In the genomic region with DNA sequence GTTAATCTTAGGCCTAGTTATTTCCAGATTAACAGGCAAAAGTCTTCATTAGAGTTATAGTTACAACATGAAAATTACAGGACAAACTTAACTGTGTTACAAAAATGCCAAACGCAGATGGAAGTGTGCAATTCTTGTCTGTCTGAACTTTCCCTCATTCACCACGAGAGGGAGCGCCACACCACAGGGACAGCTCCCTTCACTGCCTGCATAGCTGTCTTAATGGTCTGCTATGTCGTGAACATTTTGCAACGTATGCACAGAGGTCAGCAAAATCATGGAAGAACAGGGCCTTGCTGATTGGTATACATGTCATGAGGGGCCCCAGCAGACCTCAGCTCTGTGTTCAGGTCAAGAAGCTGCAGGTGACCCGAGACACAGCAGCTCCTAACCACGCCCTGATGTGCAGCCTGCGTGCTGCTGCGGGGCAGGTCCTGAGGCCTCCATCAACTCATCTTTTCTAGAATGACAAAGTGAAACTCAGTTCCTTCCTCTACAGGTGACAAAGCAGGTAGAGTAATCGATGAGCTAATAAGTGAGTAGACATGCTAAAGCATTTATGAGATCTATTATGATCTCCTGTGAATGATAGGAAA, we compare ENCODE assay signal across 8 cellular contexts.
DNase-seq lines count a peak whose midpoint lies in the region; ATAC-seq and TF ChIP-seq lines count a peak whose summit lies in the region.

No MANE protein-coding gene starts in this region.

- peaks cover 11% of the 10 kb centered on the region for H3K9me3 Mint-ChIP-seq in Calu3 (ENCODE audit: low read depth, unreplicated experiment)

- H3K36me3 ChIP-seq in Loucy (ENCODE audit: insufficient read depth, low read length) (no peaks in the 10 kb centered on the region), transverse colon (no peaks in the 10 kb centered on the region)

- WGBS in transverse colon (ENCODE audit: low coverage in 1 of 2), 2 donors = 34% methylated on average over 10 of the region's 10 CpGs; no CpG with 5 or more reads in 1 of the 2 donors

- no peaks in the 10 kb centered on the region for H3K27me3 Mint-ChIP-seq in Calu3 (ENCODE audit: unreplicated experiment)

- peak overlapping the region; percentile 37 for H3K27ac Mint-ChIP-seq in Calu3 (ENCODE audit: unreplicated experiment)

- in situ Hi-C loops in transverse colon (cut with MboI; ENCODE audit: low pct_ligation_motif_present in 1 of 4, low pct_unique_long_range_greater_than_20kb in 1 of 4, low sequenced_read_pairs in 3 of 4) = loop anchor here (10.0 to 25.0 kb wide), 3 partner anchors 155 to 243 kb away; a partner anchor contains a TSS

- H3K36me3 Mint-ChIP-seq in Calu3 (ENCODE audit: insufficient read depth, unreplicated experiment) = peaks cover 4% of the 10 kb centered on the region

- CTCF ChIA-PET in Calu3 (lab: Charles Lee) = interaction anchor here (0.7 to 2.0 kb wide), 9 partner anchors 20 to 440 kb away, joined by 3 to 14 read pairs (median 4); a partner anchor contains a TSS
- CTCF ChIA-PET in RWPE1 (lab: Yijun Ruan, JAX) = interaction anchor here (0.5 to 2.8 kb wide), 8 partner anchors 87 to 750 kb away, joined by 3 to 13 read pairs (median 4); a partner anchor contains a TSS

- H3K4me3 ChIP-seq in Loucy (ENCODE audit: low read length, poor library complexity, severe bottlenecking) = no peak overlapping the region
- no peak overlapping the region for H3K4me3 ChIP-seq in transverse colon

- H3K27me3 ChIP-seq in Loucy (ENCODE audit: insufficient read depth, low read length, poor library complexity, severe bottlenecking) = no peaks in the 10 kb centered on the region
- H3K27me3 ChIP-seq in foreskin keratinocyte = no peaks in the 10 kb centered on the region
- H3K27me3 ChIP-seq in transverse colon = no peaks in the 10 kb centered on the region

- H3K9me3 ChIP-seq in Loucy (ENCODE audit: insufficient read depth, low read depth, low read length) = no peaks in the 10 kb centered on the region
- peaks cover 0 to 7% of the 10 kb centered on the region in 2 donors for H3K9me3 ChIP-seq in transverse colon

- intact Hi-C loops in Calu3 (cut with micrococcal nuclease; ENCODE audit: unreplicated experiment) (loop anchor here (1.0 to 10.0 kb wide), 6 partner anchors 75 to 613 kb away; no protein-coding TSS in a partner anchor), transverse colon (cut with DNase I; ENCODE audit: low total_unique reads) (loop anchor here (10.0 kb wide), 2 partner anchors 243 to 303 kb away; no protein-coding TSS in a partner anchor)

- no peak overlapping the region for H3K4me3 Mint-ChIP-seq in Calu3 (ENCODE audit: low read depth, unreplicated experiment)

- no TSS peak for BruUV-seq in Calu3 (replicated peaks; lab: Mats Ljungman, UMichigan)

- no peaks in the 10 kb centered on the region for H4K20me1 ChIP-seq in Loucy (ENCODE audit: insufficient read depth, low read length, poor library complexity, severe bottlenecking)

- H3K4me2 ChIP-seq in Loucy (ENCODE audit: low read depth, low read length, poor library complexity, severe bottlenecking) = peak overlapping the region; percentile 21

- peak; percentile 88 for ATAC-seq in GM21619 (IDR thresholded peaks at IDR 0.05; ENCODE audit: unreplicated experiment)
- peak; percentile 93 for ATAC-seq in foreskin keratinocyte
- ATAC-seq in omental fat pad (ENCODE audit: low FRiP score) = peak; percentile 85

- H3K27ac ChIP-seq in RWPE1 (no peak overlapping the region), foreskin keratinocyte (no peak overlapping the region), transverse colon (no peak overlapping the region)

- DNase-seq in Calu3 = peak; percentile 78
- DNase-seq in RWPE1 (ENCODE audit: low spot score) = peak; percentile 41
- peak; percentile 11 for DNase-seq in activated T-helper 9 cell treated with anti-CD3 and anti-CD28 coated beads, Interleukin-2, amount 50 U/mL, for 16 hours (ENCODE audit: low read depth)
- peak in 1 of 2 donors; percentile 58 for DNase-seq in foreskin keratinocyte
- DNase-seq in omental fat pad (ENCODE audit: low spot score) = peak; percentile 29
- DNase-seq in transverse colon = peak; percentile 74

- H3K4me1 ChIP-seq in Loucy (ENCODE audit: insufficient read depth, low read length, poor library complexity, severe bottlenecking) = no peaks in the 10 kb centered on the region
- H3K4me1 ChIP-seq in foreskin keratinocyte = no peaks in the 10 kb centered on the region
- peaks cover 0 to 3% (median 0%) of the 10 kb centered on the region in 4 donors for H3K4me1 ChIP-seq in transverse colon

- H3K9ac ChIP-seq in Loucy (ENCODE audit: low read depth, low read length, poor library complexity, severe bottlenecking) = no peak overlapping the region

- H3F3A ChIP-seq in Loucy (ENCODE audit: low read depth) = no peaks in the 10 kb centered on the region

- TF ChIP-seq CTCF in Calu3 (IDR thresholded peaks at IDR 0.05; ENCODE audit: unreplicated experiment) = peak; percentile 85
- peak; percentile 94 for TF ChIP-seq CTCF in Loucy (conservative IDR thresholded peaks at IDR 0.05; ENCODE audit: low read length)
- TF ChIP-seq CTCF in RWPE1 (conservative IDR thresholded peaks at IDR 0.05; ENCODE audit: low read depth) = peak; percentile 90
- peak; percentile 97 for TF ChIP-seq CTCF in foreskin keratinocyte (conservative IDR thresholded peaks at IDR 0.05)
- TF ChIP-seq CTCF in omental fat pad (IDR thresholded peaks at IDR 0.05) = peak in 1 of 3 donors; percentile 34
- peak; percentile 85 to 91 (median 90) for TF ChIP-seq CTCF in transverse colon (IDR thresholded peaks at IDR 0.05)

- peak overlapping the region; percentile 35 for H2AFZ ChIP-seq in Loucy (ENCODE audit: low read length)

- no peaks in the 10 kb centered on the region for H3K9me2 ChIP-seq in Loucy (replicated peaks; ENCODE audit: low read depth, low read length)

- TF ChIP-seq EP300 in transverse colon (IDR thresholded peaks at IDR 0.05; ENCODE audit: low read depth) = no peak

- TF ChIP-seq POLR2A in transverse colon (IDR thresholded peaks at IDR 0.05) = no peak

- no peaks in the 10 kb centered on the region for H3K79me2 ChIP-seq in Loucy (ENCODE audit: insufficient read depth, low read length)

- POLR2A ChIA-PET in RWPE1 (lab: Yijun Ruan, JAX; ENCODE audit: low non-redundant PET) = no interaction called here

- peaks cover 31% of the 10 kb centered on the region for H3K4me1 Mint-ChIP-seq in Calu3 (ENCODE audit: low read depth, unreplicated experiment)
